25 cellular contexts compared by ENCODE assay signal in the genomic region with DNA sequence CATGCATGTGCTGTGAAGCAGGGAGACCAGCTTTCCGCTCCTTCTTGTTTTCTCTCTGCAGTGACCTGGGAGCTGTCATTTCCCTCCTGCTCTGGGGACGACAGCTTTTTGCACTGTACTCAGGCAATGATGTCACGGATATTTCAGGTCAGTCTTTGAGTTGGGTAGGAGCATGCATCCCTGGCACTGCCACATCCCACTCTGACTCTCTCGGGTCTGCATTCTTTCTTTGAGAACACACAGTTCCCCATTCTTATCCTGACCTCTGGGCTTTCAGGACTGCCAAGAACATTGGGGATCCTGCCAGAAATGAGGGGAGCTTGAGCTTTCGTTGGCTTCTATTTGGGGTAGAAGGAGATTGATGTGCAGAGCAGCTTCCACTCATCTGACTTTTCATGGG. TPM values are rescaled to one million over a fixed set of nuclear protein-coding genes. Genes with fewer than 3 reads are reported as not detected.
DNase-seq lines count a peak whose midpoint lies in the region; ATAC-seq and TF ChIP-seq lines count a peak whose summit lies in the region.
"Had no signal": no experiment of that assay in that cellular context is flagged by ENCODE, and none has a peak within 500 bp of the region (broad histone marks: within the 10 kb centered on the region; RNA-seq: fewer than 3 reads in every experiment).

No MANE protein-coding gene starts in this region.

- ATAC-seq in sciatic nerve (peak; percentile 83), HG03175 (IDR thresholded peaks at IDR 0.05; ENCODE audit: unreplicated experiment) (no peak)
- ATAC-seq: activated T-cell treated with anti-CD3 and anti-CD28 coated beads, Interleukin-2, amount 50 U/mL, for 4 hours; GM23338; left lung had no signal

- peaks cover 7% of the 10 kb centered on the region for H3K4me1 Mint-ChIP-seq in Caco-2 (ENCODE audit: low read depth, unreplicated experiment)
- no peaks in the 10 kb centered on the region for H3K4me1 Mint-ChIP-seq in activated CD4-positive, alpha-beta T cell treated with anti-CD3 and anti-CD28 coated beads, Interleukin-2, amount 10 ng/mL, durations not matched to agents 24 days and 14 days
- H3K4me1 Mint-ChIP-seq: activated naive CD8-positive, alpha-beta T cell treated with anti-CD3 and anti-CD28 coated beads for 36 hours; CD4-positive, CD25-positive, alpha-beta regulatory T cell had no signal

- H3K36me3 Mint-ChIP-seq in Caco-2 (ENCODE audit: insufficient read depth, unreplicated experiment) = no peaks in the 10 kb centered on the region
- no peaks in the 10 kb centered on the region for H3K36me3 Mint-ChIP-seq in activated CD4-positive, alpha-beta T cell treated with anti-CD3 and anti-CD28 coated beads, Interleukin-2, amount 10 ng/mL, durations not matched to agents 24 days and 14 days (ENCODE audit: low read depth)
- H3K36me3 Mint-ChIP-seq: activated naive CD8-positive, alpha-beta T cell treated with anti-CD3 and anti-CD28 coated beads for 36 hours; CD4-positive, CD25-positive, alpha-beta regulatory T cell had no signal

- TF ChIP-seq CTCF in Caco-2 (IDR thresholded peaks at IDR 0.05; ENCODE audit: insufficient read depth in 1 of 2, low read depth in 1 of 2, low read length in 1 of 2, severe bottlenecking in 1 of 2, unreplicated experiment in 1 of 2) = no peak

- no peaks in the 10 kb centered on the region for H3K36me3 ChIP-seq in adipocyte (ENCODE audit: control insufficient read depth, insufficient read depth, low read length, severe bottlenecking)
- no peaks in the 10 kb centered on the region for H3K36me3 ChIP-seq in Caco-2 (ENCODE audit: control insufficient read depth, insufficient read depth, low read length)
- H3K36me3 ChIP-seq: upper lobe of left lung had no signal

- CTCF ChIA-PET in Caco-2 (lab: Charles Lee) = no interaction called here

- no peaks in the 10 kb centered on the region for H3K9me3 ChIP-seq in adipocyte (ENCODE audit: control insufficient read depth, low read length)
- H3K9me3 ChIP-seq in Caco-2 = no peaks in the 10 kb centered on the region
- H3K9me3 ChIP-seq: left lung, upper lobe of left lung had no signal

- H3K9ac ChIP-seq in adipocyte (ENCODE audit: low read length) = no peak overlapping the region

- no peak overlapping the region for H3K27ac Mint-ChIP-seq in Caco-2 (ENCODE audit: unreplicated experiment)
- no peak overlapping the region for H3K27ac Mint-ChIP-seq in activated CD4-positive, alpha-beta T cell treated with anti-CD3 and anti-CD28 coated beads, Interleukin-2, amount 10 ng/mL, durations not matched to agents 24 days and 14 days
- H3K27ac Mint-ChIP-seq: activated naive CD8-positive, alpha-beta T cell treated with anti-CD3 and anti-CD28 coated beads for 36 hours; CD4-positive, CD25-positive, alpha-beta regulatory T cell; GM23338 had no signal

- peak overlapping the region; percentile 26 for H3K4me3 ChIP-seq in adipocyte (ENCODE audit: low read length)
- H3K4me3 ChIP-seq in Caco-2 (ENCODE audit: low read depth, low read length) = no peak overlapping the region
- H3K4me3 ChIP-seq: GM23338, left lung, PC-9, upper lobe of left lung had no signal

- H3K27me3 Mint-ChIP-seq in Caco-2 (ENCODE audit: insufficient read depth, unreplicated experiment) = no peaks in the 10 kb centered on the region
- no peaks in the 10 kb centered on the region for H3K27me3 Mint-ChIP-seq in activated CD4-positive, alpha-beta T cell treated with anti-CD3 and anti-CD28 coated beads, Interleukin-2, amount 10 ng/mL, durations not matched to agents 24 days and 14 days
- H3K27me3 Mint-ChIP-seq: activated naive CD8-positive, alpha-beta T cell treated with anti-CD3 and anti-CD28 coated beads for 36 hours; CD4-positive, CD25-positive, alpha-beta regulatory T cell had no signal

- intact Hi-C loops in sciatic nerve (cut with DNase I) = no loop called here
- intact Hi-C loops in Caco-2 (cut with micrococcal nuclease; ENCODE audit: unreplicated experiment) = no loop called here
- intact Hi-C loops in activated CD4-positive, alpha-beta T cell treated with anti-CD3 and anti-CD28 coated beads, Interleukin-2, amount 10 ng/mL, durations not matched to agents 24 days and 14 days (cut with micrococcal nuclease) = no loop called here
- intact Hi-C loops in posterior vena cava (cut with DNase I) = no loop called here

- H3K27me3 ChIP-seq in adipocyte (replicated peaks; ENCODE audit: control insufficient read depth, insufficient read depth, low read length) = no peaks in the 10 kb centered on the region
- no peaks in the 10 kb centered on the region for H3K27me3 ChIP-seq in Caco-2 (replicated peaks; ENCODE audit: control insufficient read depth, insufficient read depth, low read length)
- H3K27me3 ChIP-seq: left lung, upper lobe of left lung had no signal

- BruUV-seq in Caco-2 (replicated peaks; lab: Mats Ljungman, UMichigan) = no TSS peak

- DNase-seq in adipocyte (ENCODE audit: low read depth) (no peak), fibroblast of gingiva (ENCODE audit: low read depth) (peak; percentile 43), inferior parietal cortex (ENCODE audit: extremely low spot score) (peak; percentile 25), sciatic nerve (ENCODE audit: low spot score) (no peak), Caco-2 (no peak), posterior vena cava (ENCODE audit: low spot score) (no peak)
- DNase-seq in activated CD4-positive, alpha-beta T cell treated with anti-CD3 and anti-CD28 coated beads, Interleukin-2, amount 10 ng/mL, durations not matched to agents 24 days and 14 days = no peak
- DNase-seq: activated CD4-positive, alpha-beta T cell treated with anti-CD3 and anti-CD28 coated beads, Interleukin-2, amount 50 U/mL, for 48 hours; activated naive CD8-positive, alpha-beta T cell treated with anti-CD3 and anti-CD28 coated beads for 36 hours; activated T-cell treated with anti-CD3 and anti-CD28 coated beads, Interleukin-2, amount 50 U/mL, for 4 hours; CD4-positive, CD25-positive, alpha-beta regulatory T cell; cortex of kidney; DMS79; left lung; NCI-H2029; NCI-H526 treated with DMSO at 0.1 percent for 48 hours; nephron progenitor cell; PC-9; stimulated activated CD4-positive, alpha-beta T cell treated with anti-CD3 and anti-CD28 coated beads, Interleukin-4, amount 100 ng/mL, for 24 hours; SW 1271; upper lobe of left lung had no signal

- POLR2A ChIA-PET in Caco-2 (lab: Charles Lee) = no interaction called here

- H3K4me1 ChIP-seq in adipocyte (ENCODE audit: control insufficient read depth, insufficient read depth, low read length) (peaks cover 28% of the 10 kb centered on the region), Caco-2 (no peaks in the 10 kb centered on the region)

- H3K4me3 Mint-ChIP-seq in Caco-2 (ENCODE audit: unreplicated experiment) = no peak overlapping the region
- H3K4me3 Mint-ChIP-seq in activated CD4-positive, alpha-beta T cell treated with anti-CD3 and anti-CD28 coated beads, Interleukin-2, amount 10 ng/mL, durations not matched to agents 24 days and 14 days = no peak overlapping the region
- H3K4me3 Mint-ChIP-seq: activated naive CD8-positive, alpha-beta T cell treated with anti-CD3 and anti-CD28 coated beads for 36 hours; activated T-cell treated with anti-CD3 and anti-CD28 coated beads, Interleukin-2, amount 50 U/mL, for 4 hours; CD4-positive, CD25-positive, alpha-beta regulatory T cell; GM23338; nephron progenitor cell had no signal

- H3K9me3 Mint-ChIP-seq in Caco-2 (ENCODE audit: unreplicated experiment) = no peaks in the 10 kb centered on the region
- no peaks in the 10 kb centered on the region for H3K9me3 Mint-ChIP-seq in activated CD4-positive, alpha-beta T cell treated with anti-CD3 and anti-CD28 coated beads, Interleukin-2, amount 10 ng/mL, durations not matched to agents 24 days and 14 days
- H3K9me3 Mint-ChIP-seq: activated naive CD8-positive, alpha-beta T cell treated with anti-CD3 and anti-CD28 coated beads for 36 hours; activated T-cell treated with anti-CD3 and anti-CD28 coated beads, Interleukin-2, amount 50 U/mL, for 4 hours; CD4-positive, CD25-positive, alpha-beta regulatory T cell; nephron progenitor cell had no signal

RNA-seq across cellular contexts. Expression of a gene that starts 10.8 kb away (rescaled TPM):
- 3.0 TPM for total RNA-seq in sciatic nerve
- not detected in 2 replicates for total RNA-seq in Caco-2 (2022)
- total RNA-seq in activated CD4-positive, alpha-beta T cell treated with anti-CD3 and anti-CD28 coated beads, Interleukin-2, amount 10 ng/mL, durations not matched to agents 24 days and 14 days = not detected in 2 replicates
- total RNA-seq in posterior vena cava = 1 to 10 TPM in 1 of 2 donors, under 1 TPM in 1; 0.38 to 3.4 TPM
- total RNA-seq: A673; activated naive CD8-positive, alpha-beta T cell treated with anti-CD3 and anti-CD28 coated beads for 36 hours; activated T-cell treated with anti-CD3 and anti-CD28 coated beads, Interleukin-2, amount 50 U/mL, for 4 hours; CD4-positive, CD25-positive, alpha-beta regulatory T cell; GM23338; M059J; PC-9 had no signal

RNA-seq across cellular contexts. Expression of a gene that starts 19.5 kb away (rescaled TPM):
- total RNA-seq in sciatic nerve (35.4 TPM), Caco-2 (2022) (0.61 and 1.3 TPM in 2 replicates), posterior vena cava (10 to 100 TPM in 1 of 2 donors, 1 to 10 TPM in 1; 2.6 to 19.1 TPM)
- total RNA-seq in activated CD4-positive, alpha-beta T cell treated with anti-CD3 and anti-CD28 coated beads, Interleukin-2, amount 10 ng/mL, durations not matched to agents 24 days and 14 days = not detected in 2 replicates
- total RNA-seq: A673; activated naive CD8-positive, alpha-beta T cell treated with anti-CD3 and anti-CD28 coated beads for 36 hours; CD4-positive, CD25-positive, alpha-beta regulatory T cell; GM23338; M059J; PC-9 had no signal

RNA-seq across cellular contexts. Expression of a gene that starts 19.6 kb away (rescaled TPM):
- 18.8 TPM for total RNA-seq in sciatic nerve
- total RNA-seq in Caco-2 (2022) = 17.9 and 18.4 TPM in 2 replicates
- total RNA-seq in activated CD4-positive, alpha-beta T cell treated with anti-CD3 and anti-CD28 coated beads, Interleukin-2, amount 10 ng/mL, durations not matched to agents 24 days and 14 days = 23.4 and 23.7 TPM in 2 replicates
- total RNA-seq in posterior vena cava = 10 to 100 TPM in 1 of 2 donors, 1 to 10 TPM in 1; 7.5 to 10.3 TPM

RNA-seq across cellular contexts. Expression of a gene that starts 19.8 kb away (rescaled TPM):
- total RNA-seq in sciatic nerve = 68.6 TPM
- 89.1 and 92.1 TPM in 2 replicates for total RNA-seq in Caco-2 (2022)
- total RNA-seq in activated CD4-positive, alpha-beta T cell treated with anti-CD3 and anti-CD28 coated beads, Interleukin-2, amount 10 ng/mL, durations not matched to agents 24 days and 14 days = 91.0 and 98.1 TPM in 2 replicates
- 10 to 100 TPM; 44.3 to 50.8 TPM for total RNA-seq in posterior vena cava

Comparison
In these comparisons a context has a peak if more than half of its experiments do, and no peak if none do; other contexts are left out.
1. DNase-seq: peak in fibroblast of gingiva (single experiment) and inferior parietal cortex (single experiment); none in adipocyte (single experiment), sciatic nerve (single experiment), Caco-2 (0 of 2), activated CD4-positive, alpha-beta T cell treated with anti-CD3 and anti-CD28 coated beads, Interleukin-2, amount 10 ng/mL, durations not matched to agents 24 days and 14 days (single experiment) and posterior vena cava (single experiment).